Comparison of ENCODE assay signal across 8 cellular contexts in the genomic region with DNA sequence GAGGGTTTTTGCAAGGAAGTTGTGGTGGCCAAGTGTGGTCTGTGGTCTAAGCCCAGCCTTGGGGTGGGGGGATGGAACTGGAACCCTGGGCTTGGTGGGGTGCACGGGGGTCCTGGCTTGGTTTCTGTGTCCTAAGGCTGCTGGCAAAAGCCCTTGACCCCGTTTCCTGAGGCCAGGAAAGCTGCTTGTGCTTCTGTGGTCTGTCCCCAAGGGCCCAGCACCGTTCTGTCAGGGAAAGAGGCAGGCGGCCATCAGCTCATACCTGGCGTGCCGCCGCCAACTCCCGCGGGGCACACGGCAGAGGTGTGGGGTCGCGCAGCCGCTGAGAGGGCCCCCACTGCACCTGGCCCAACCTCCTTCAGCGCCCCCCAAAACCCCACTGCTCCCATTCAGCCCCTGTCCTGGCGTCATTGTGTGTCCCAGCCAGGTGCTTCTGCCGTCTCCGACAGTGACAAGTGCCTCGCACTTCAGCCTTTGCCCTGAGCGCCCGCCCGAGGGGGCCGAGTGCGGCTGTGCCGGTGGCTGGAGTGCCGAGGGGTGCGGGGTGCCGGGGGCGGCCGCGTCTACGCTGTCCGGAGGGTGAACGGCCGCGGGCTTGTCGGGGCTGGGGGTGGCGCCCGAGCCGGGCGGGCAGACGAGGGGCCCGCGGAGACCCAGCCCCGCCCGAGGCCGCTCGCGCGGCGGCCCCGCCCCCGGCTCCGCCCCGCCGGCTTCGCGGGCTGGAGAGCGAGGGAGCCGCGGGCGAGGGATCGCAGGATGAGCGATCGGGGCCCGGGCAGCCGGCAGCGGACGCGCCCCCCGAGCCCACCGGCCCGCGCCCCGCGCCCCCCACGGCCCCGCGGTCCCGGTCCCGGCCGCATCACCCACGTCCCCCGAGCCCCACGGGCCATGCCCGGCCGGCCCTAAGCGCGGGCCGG. TPM values are rescaled to one million over a fixed set of nuclear protein-coding genes. Genes with fewer than 3 reads are reported as not detected.
A peak's percentile ranks its signal among the peaks of the same experiment; 100 is the strongest.
DNase-seq lines count a peak whose midpoint lies in the region; ATAC-seq and TF ChIP-seq lines count a peak whose summit lies in the region.

CNIH2 (plus strand) TSS at position 701 of the 917 bp plus-strand sequence. CDS start 282 bp downstream, outside the sequence.

- H3K27ac ChIP-seq in gastroesophageal sphincter (peak within 1 kb of the TSS in 3 of 4 donors; percentile 64 to 78 (median 77)), rectal smooth muscle tissue (ENCODE audit: low read depth, low read length) (peak within 1 kb of the TSS; percentile 16)

- ATAC-seq in gastroesophageal sphincter (peak; percentile 57), GM19324 (IDR thresholded peaks at IDR 0.05; ENCODE audit: low FRiP score, unreplicated experiment) (no peak), HG02852 (IDR thresholded peaks at IDR 0.05; ENCODE audit: unreplicated experiment) (no peak)

- H3K27me3 ChIP-seq in GM06990 (replicated peaks; ENCODE audit: control insufficient read depth, insufficient read depth, low read length): no peaks in the 10 kb centered on the region
- H3K27me3 ChIP-seq in gastroesophageal sphincter: peaks cover 3% of the 10 kb centered on the region
- no peaks in the 10 kb centered on the region for H3K27me3 ChIP-seq in rectal smooth muscle tissue (ENCODE audit: control insufficient read depth, insufficient read depth, low read length)

- H3K9ac ChIP-seq in rectal smooth muscle tissue (ENCODE audit: low read length): no peak within 1 kb of the TSS

- WGBS in gastroesophageal sphincter (ENCODE audit: low coverage in 1 of 2), 2 donors: 40 to 48% methylated on average over 1 to 7 of the region's 89 CpGs

- H3K4me3 ChIP-seq in GM06990 (replicated peaks; ENCODE audit: low read depth, low read length) (0 out of 2 replicates have a peak within 1 kb of the TSS, but pooled peaks have one; percentile 22), gastroesophageal sphincter (peak within 1 kb of the TSS; percentile 24 to 49), rectal smooth muscle tissue (ENCODE audit: low read length) (peak within 1 kb of the TSS; percentile 41)

- DNase-seq in GM06990 (ENCODE audit: extremely low read depth, insufficient read length): no peak
- DNase-seq in MV-4-11 (lab: John Stamatoyannopoulos, UW): peak; percentile 16
- peak; percentile 74 for DNase-seq in activated T-cell treated with anti-CD3 and anti-CD28 coated beads, Interleukin-2, amount 50 U/mL, for 1 hour
- DNase-seq in GF-D8 (lab: John Stamatoyannopoulos, UW): no peak

- no peak for TF ChIP-seq POLR2A in gastroesophageal sphincter (IDR thresholded peaks at IDR 0.05)

- H3K36me3 ChIP-seq in GM06990 (ENCODE audit: control insufficient read depth, insufficient read depth, low read length): peaks cover 24% of the 10 kb centered on the region
- peaks cover 0 to 45% of the 10 kb centered on the region in 2 donors for H3K36me3 ChIP-seq in gastroesophageal sphincter
- H3K36me3 ChIP-seq in rectal smooth muscle tissue (ENCODE audit: control insufficient read depth, insufficient read depth, low read length): peaks cover 24% of the 10 kb centered on the region

- no peak for TF ChIP-seq CTCF in GM06990 (IDR thresholded peaks at IDR 0.05; ENCODE audit: insufficient read depth, low read length, poor library complexity, severe bottlenecking)
- TF ChIP-seq CTCF in gastroesophageal sphincter (IDR thresholded peaks at IDR 0.05): no peak

- H3K9me3 ChIP-seq in gastroesophageal sphincter: no peaks in the 10 kb centered on the region

- no peak for TF ChIP-seq EP300 in gastroesophageal sphincter (IDR thresholded peaks at IDR 0.05)

- H3K4me1 ChIP-seq in gastroesophageal sphincter (peaks cover 2 to 30% (median 11%) of the 10 kb centered on the region in 3 donors), rectal smooth muscle tissue (ENCODE audit: control insufficient read depth, insufficient read depth, low read length) (peaks cover 2% of the 10 kb centered on the region)

RNA-seq across cellular contexts. Expression of gene CNIH2, which starts in this region (rescaled TPM):
- total RNA-seq in gastroesophageal sphincter: 1 to 10 TPM in 1 of 4 donors, not detected in 3; 1.1 TPM

Comparison
In these comparisons a context has a peak if more than half of its experiments do, and no peak if none do; other contexts are left out.
1. DNase-seq: peak in MV-4-11 (single experiment) and activated T-cell treated with anti-CD3 and anti-CD28 coated beads, Interleukin-2, amount 50 U/mL, for 1 hour (single experiment); none in GM06990 (single experiment) and GF-D8 (single experiment).
2. Peak in every context shown above with its lines, with median percentiles within 50 percentile points of each other: H3K4me3 ChIP-seq.